In the genomic region with DNA sequence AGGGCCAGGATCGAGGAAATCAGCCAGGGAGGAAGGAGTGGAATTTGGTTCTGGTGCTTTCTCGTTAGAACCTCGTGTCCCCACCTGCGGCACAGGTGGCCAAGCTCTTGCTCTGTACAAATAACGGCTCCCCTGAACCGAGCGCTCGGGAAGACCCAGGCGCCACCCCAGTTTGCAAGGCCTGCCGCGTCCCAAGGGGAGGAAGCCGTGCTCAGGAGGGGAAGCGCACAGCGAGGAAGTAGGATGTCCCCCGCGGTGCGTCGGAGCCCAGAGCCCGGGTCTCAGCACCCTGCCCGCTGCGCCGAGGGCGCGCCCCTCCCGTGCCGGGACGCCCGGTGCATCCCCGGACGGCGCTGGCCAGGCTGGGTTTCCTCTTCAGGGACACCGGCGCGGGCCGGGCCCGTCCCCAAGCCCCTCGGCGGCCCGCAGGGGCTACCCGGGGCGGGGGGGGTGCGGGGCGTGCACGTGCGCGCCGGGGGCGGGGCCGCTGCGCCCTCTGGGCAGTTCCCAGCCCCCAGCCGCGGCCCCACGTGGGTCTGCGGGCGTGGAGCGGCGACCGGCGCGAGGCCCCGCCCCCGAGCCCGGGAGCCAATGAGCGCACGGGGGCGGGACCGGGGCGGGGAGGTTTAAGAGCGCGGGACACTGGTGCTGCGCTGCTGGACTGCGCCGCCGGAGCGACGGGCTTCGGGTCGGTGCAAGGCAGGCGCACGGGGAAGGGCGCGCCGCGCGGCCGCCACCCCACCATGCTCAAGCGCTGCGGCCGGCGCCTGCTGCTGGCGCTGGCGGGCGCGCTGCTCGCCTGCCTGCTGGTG, we compare ENCODE assay signal across 8 cellular contexts. TPM values are rescaled to one million over a fixed set of nuclear protein-coding genes. Genes with fewer than 3 reads are reported as not detected.
DNase-seq lines count a peak whose midpoint lies in the region; TF ChIP-seq lines count a peak whose summit lies in the region.

A gene with protein sequence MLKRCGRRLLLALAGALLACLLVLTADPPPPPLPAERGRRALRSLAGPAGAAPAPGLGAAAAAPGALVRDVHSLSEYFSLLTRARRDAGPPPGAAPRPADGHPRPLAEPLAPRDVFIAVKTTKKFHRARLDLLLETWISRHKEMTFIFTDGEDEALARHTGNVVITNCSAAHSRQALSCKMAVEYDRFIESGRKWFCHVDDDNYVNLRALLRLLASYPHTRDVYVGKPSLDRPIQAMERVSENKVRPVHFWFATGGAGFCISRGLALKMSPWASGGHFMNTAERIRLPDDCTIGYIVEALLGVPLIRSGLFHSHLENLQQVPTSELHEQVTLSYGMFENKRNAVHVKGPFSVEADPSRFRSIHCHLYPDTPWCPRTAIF (plus strand): TSS at position 656 of the 812 bp plus-strand sequence. CDS start 88 bp downstream, at position 744.

- H3K4ac ChIP-seq in neuronal stem cell (ENCODE audit: low read length), result no peak within 1 kb of the TSS

- peak within 1 kb of the TSS; percentile 63 for H3K4me3 ChIP-seq in SJCRH30
- peak within 1 kb of the TSS; percentile 87 to 96 for H3K4me3 ChIP-seq in neuronal stem cell (ENCODE audit: low read length in 2 of 2)

- H2AFZ ChIP-seq in neuronal stem cell (ENCODE audit: low read length), result peak within 1 kb of the TSS; percentile 88

- no peak within 1 kb of the TSS for H4K91ac ChIP-seq in neuronal stem cell (ENCODE audit: low read depth, low read length, poor library complexity)

- H3K27me3 ChIP-seq in SJCRH30, result no peaks in the 10 kb centered on the region
- H3K27me3 ChIP-seq in neuronal stem cell (ENCODE audit: control insufficient read depth in 3 of 3, insufficient read depth in 3 of 3, low read depth in 1 of 3, low read length in 3 of 3), result no peaks in the 10 kb centered on the region

- peak within 1 kb of the TSS; percentile 94 for H3K23ac ChIP-seq in neuronal stem cell (ENCODE audit: low read depth, low read length, poor library complexity)

- H3K4me2 ChIP-seq in neuronal stem cell (ENCODE audit: insufficient read depth, low read length, poor library complexity, severe bottlenecking), result peak within 1 kb of the TSS; percentile 91

- no peaks in the 10 kb centered on the region for H3K9me3 ChIP-seq in ES-I3 (ENCODE audit: control insufficient read depth, insufficient read depth, low read length)
- H3K9me3 ChIP-seq in SJCRH30 (replicated peaks), result no peaks in the 10 kb centered on the region
- H3K9me3 ChIP-seq in neuronal stem cell (replicated peaks in 1 of 2; ENCODE audit: control insufficient read depth in 2 of 2, insufficient read depth in 1 of 2, low read depth in 1 of 2, low read length in 2 of 2), result peaks cover 0 to 2% of the 10 kb centered on the region in 2 donors

- no peaks in the 10 kb centered on the region for H3K36me3 ChIP-seq in ES-I3 (ENCODE audit: insufficient read depth, low read length)
- peaks cover 6% of the 10 kb centered on the region; the same call in 1 of the 2 replicates for H3K36me3 ChIP-seq in SJCRH30
- peaks cover 6 to 9% of the 10 kb centered on the region in 2 donors for H3K36me3 ChIP-seq in neuronal stem cell (replicated peaks in 1 of 2; ENCODE audit: control insufficient read depth in 2 of 2, insufficient read depth in 2 of 2, low read length in 2 of 2)

- peak within 1 kb of the TSS; percentile 99 for H2AK5ac ChIP-seq in neuronal stem cell (ENCODE audit: low read depth, low read length)

- H2BK15ac ChIP-seq in neuronal stem cell (ENCODE audit: low read length), result peak within 1 kb of the TSS; percentile 94

- peak within 1 kb of the TSS; percentile 100 for H3K14ac ChIP-seq in neuronal stem cell (ENCODE audit: low read length)

- peak within 1 kb of the TSS; percentile 57 for H3K27ac ChIP-seq in SJCRH30
- H3K27ac ChIP-seq in neuronal stem cell (replicated peaks; ENCODE audit: low read length), result peak within 1 kb of the TSS; percentile 32

- peak within 1 kb of the TSS; percentile 88 for H2BK120ac ChIP-seq in neuronal stem cell (ENCODE audit: low read depth, low read length)

- peak; percentile 74 for DNase-seq in GOT3 (lab: John Stamatoyannopoulos, UW)
- DNase-seq in LoVo (ENCODE audit: low spot score), result peak; percentile 93
- peak; percentile 92 to 97 for DNase-seq in SJCRH30
- peak; percentile 84 for DNase-seq in activated gamma-delta T cell treated with Interleukin-2 at 50 U/mL for 16 hours
- peak; percentile 68 for DNase-seq in foreskin melanocyte
- DNase-seq in neuronal stem cell (ENCODE audit: low spot score), result peak; percentile 94

- peak within 1 kb of the TSS; percentile 98 for H3K18ac ChIP-seq in neuronal stem cell (ENCODE audit: low read length)

- no peak for TF ChIP-seq CTCF in subcutaneous adipose tissue (IDR thresholded peaks at IDR 0.05; ENCODE audit: low read depth)

- WGBS in neuronal stem cell (ENCODE audit: extremely low coverage in 2 of 2, insufficient read length in 2 of 2, insufficient replicate concordance in 1 of 2), 2 donors, result no CpG with 5 or more reads among the region's 95 CpGs

- peak within 1 kb of the TSS; percentile 98 for H2BK12ac ChIP-seq in neuronal stem cell (ENCODE audit: low read length)

- peak within 1 kb of the TSS; percentile 96 for H2BK5ac ChIP-seq in neuronal stem cell (ENCODE audit: low read length)

- H3K79me1 ChIP-seq in neuronal stem cell (ENCODE audit: low read depth, low read length), result peaks cover 14% of the 10 kb centered on the region

- H4K8ac ChIP-seq in neuronal stem cell (ENCODE audit: low read depth, low read length), result peak within 1 kb of the TSS; percentile 53

- H3K9ac ChIP-seq in ES-I3 (ENCODE audit: low read depth, low read length) (peak within 1 kb of the TSS; percentile 82), neuronal stem cell (ENCODE audit: low read depth, low read length, poor library complexity) (peak within 1 kb of the TSS; percentile 100)

- H3K4me1 ChIP-seq in ES-I3 (ENCODE audit: insufficient read depth, low read length), result peaks cover 34% of the 10 kb centered on the region
- peaks cover 55% of the 10 kb centered on the region for H3K4me1 ChIP-seq in SJCRH30
- H3K4me1 ChIP-seq in neuronal stem cell (ENCODE audit: control insufficient read depth in 2 of 2, insufficient read depth in 1 of 2, low read depth in 1 of 2, low read length in 2 of 2), result peaks cover 44 to 67% of the 10 kb centered on the region in 2 donors

RNA-seq across cellular contexts. Expression of the gene that starts here (rescaled TPM):
- total RNA-seq in SJCRH30 (2014; rRNA removed; shearing (Covaris generic)), result 20.3 and 25.2 TPM in 2 replicates
- 84.0 TPM for polyA plus RNA-seq in neuronal stem cell (2013, experiment 1 of 2)
- polyA plus RNA-seq in neuronal stem cell (2013, experiment 2 of 2), result 82.3 TPM
- 10 to 100 TPM in 3 of 4 donors, 1 to 10 TPM in 1; 6.8 to 21.1 (median 14.5) TPM for total RNA-seq in subcutaneous adipose tissue

Comparison
In these comparisons a context has a peak if more than half of its experiments do, and no peak if none do; other contexts are left out.
1. Peak in every context shown above with its lines: DNase-seq, H3K4me3 ChIP-seq and H3K27ac ChIP-seq.